13 cellular contexts compared by ENCODE assay signal in genomic region chr2:219912530-219912929, GRCh38.
A peak's percentile ranks its signal among the peaks of the same experiment; 100 is the strongest.
DNase-seq lines count a peak whose midpoint lies in the region; ATAC-seq and TF ChIP-seq lines count a peak whose summit lies in the region.
"Had no signal": no experiment of that assay in that cellular context is flagged by ENCODE, and none has a peak within 500 bp of the region (broad histone marks: within the 10 kb centered on the region; RNA-seq: fewer than 3 reads in every experiment).

No MANE protein-coding gene starts in this region.

- H3K4me1 ChIP-seq in HEK293 (ENCODE audit: control insufficient read depth, insufficient read depth, low read length), result no peaks in the 10 kb centered on the region
- no peaks in the 10 kb centered on the region for H3K4me1 ChIP-seq in mammary epithelial cell (ENCODE audit: insufficient read depth, low read length)
- peaks cover 0 to 3% (median 0%) of the 10 kb centered on the region in 3 donors for H3K4me1 ChIP-seq in skeletal muscle tissue (ENCODE audit: control insufficient read depth in 3 of 3, insufficient read depth in 3 of 3, low read length in 3 of 3)
- H3K4me1 ChIP-seq: SJSA1 had no signal

- ATAC-seq in GM19395 (IDR thresholded peaks at IDR 0.05; ENCODE audit: unreplicated experiment), result no peak
- ATAC-seq in GM21528 (IDR thresholded peaks at IDR 0.05; ENCODE audit: low FRiP score, unreplicated experiment), result no peak
- ATAC-seq in HG03039 (IDR thresholded peaks at IDR 0.05; ENCODE audit: unreplicated experiment), result no peak

- no peaks in the 10 kb centered on the region for H4K20me1 ChIP-seq in mammary epithelial cell (ENCODE audit: insufficient read depth, low read length)

- H2AFZ ChIP-seq in mammary epithelial cell (ENCODE audit: low read depth, low read length), result peak overlapping the region; percentile 37

- no peaks in the 10 kb centered on the region for H3K9me3 ChIP-seq in HEK293 (ENCODE audit: control insufficient read depth, insufficient read depth, low read depth, low read length)
- no peaks in the 10 kb centered on the region for H3K9me3 ChIP-seq in mammary epithelial cell (replicated peaks; ENCODE audit: insufficient read depth, low read length)
- H3K9me3 ChIP-seq in skeletal muscle tissue (ENCODE audit: control insufficient read depth in 3 of 3, low read length in 3 of 3), result no peaks in the 10 kb centered on the region
- H3K9me3 ChIP-seq: SJSA1 had no signal

- no TSS peak for BruUV-seq in mammary epithelial cell (replicated peaks; lab: Mats Ljungman, UMichigan)

- H3K27ac ChIP-seq in HEK293 (ENCODE audit: extremely low read depth, low read depth, low read length), result no peak overlapping the region
- no peak overlapping the region for H3K27ac ChIP-seq in mammary epithelial cell (ENCODE audit: insufficient read depth, low read depth, low read length)
- H3K27ac ChIP-seq in skeletal muscle tissue (ENCODE audit: low read depth, low read length), result no peak overlapping the region
- H3K27ac ChIP-seq: SJSA1 had no signal

- H3K27me3 ChIP-seq in mammary epithelial cell (ENCODE audit: insufficient read depth, low read length) (no peaks in the 10 kb centered on the region), skeletal muscle tissue (ENCODE audit: control insufficient read depth in 3 of 3, insufficient read depth in 3 of 3, low read length in 3 of 3) (no peaks in the 10 kb centered on the region)
- H3K27me3 ChIP-seq: dorsolateral prefrontal cortex, SJSA1 had no signal

- CTCF ChIA-PET in HEK293 (lab: Yijun Ruan, JAX), result interaction anchor here (0.5 to 1.7 kb wide), 3 partner anchors 20 to 1516 kb away, joined by 3 to 4 read pairs (median 3); no protein-coding TSS in a partner anchor
- CTCF ChIA-PET in mammary epithelial cell (lab: Charles Lee; ENCODE audit: low non-redundant PET), result no interaction called here

- intact Hi-C loops in mammary epithelial cell (cut with micrococcal nuclease), result no loop called here

- DNase-seq in mammary epithelial cell (peak; percentile 28), iPS-NIHi11 (ENCODE audit: low spot score) (peak; percentile 30), cerebellar nuclear complex (lab: John Stamatoyannopoulos, UW) (no peak)
- DNase-seq: NCI-H1417 treated with DMSO at 0.1 percent for 48 hours; stimulated activated CD4-positive, alpha-beta T cell treated with anti-CD3 and anti-CD28 coated beads, Interleukin-4, amount 100 ng/mL, for 1 hour had no signal

- POLR2A ChIA-PET in HEK293 (lab: Yijun Ruan, JAX), result interaction anchor here (0.9 kb wide), 1 partner anchor 14 kb away, joined by 3 read pairs; no protein-coding TSS in a partner anchor

- TF ChIP-seq CTCF in HEK293 (tag by site-specific recombination; IDR thresholded peaks at IDR 0.05) (0 out of 2 replicates have a peak, but pooled peaks have one; percentile 45), mammary epithelial cell (conservative IDR thresholded peaks at IDR 0.05 in 1 of 2, IDR thresholded peaks at IDR 0.05 in 1 of 2; ENCODE audit: extremely low read depth in 1 of 2, insufficient read depth in 1 of 2, low read depth in 1 of 2, low read length in 2 of 2) (peak; percentile 5 to 60)

- in situ Hi-C loops in mammary epithelial cell (cut with MboI; ENCODE audit: low sequenced_read_pairs in 2 of 2), result no loop called here

- H3K9ac ChIP-seq in mammary epithelial cell (ENCODE audit: insufficient read depth, low read length) (no peak overlapping the region), skeletal muscle tissue (ENCODE audit: low read depth in 1 of 3, low read length in 3 of 3) (peak overlapping the region in 2 of 3 donors; percentile 14 to 35)

- dilution Hi-C loops in mammary epithelial cell (cut with HindIII; ENCODE audit: low sequenced_read_pairs), result no loop called here

- WGBS in mammary epithelial cell (ENCODE audit: low coverage, missing lambda C conversion rate), result 8% methylated on average over 6 of the region's 6 CpGs

- H3K4me2 ChIP-seq in mammary epithelial cell (ENCODE audit: insufficient read depth, low read depth, low read length), result no peak overlapping the region

- H3K79me2 ChIP-seq in mammary epithelial cell (ENCODE audit: insufficient read depth, low read length), result no peaks in the 10 kb centered on the region

- H3K4me3 ChIP-seq in HEK293 (ENCODE audit: low read depth, low read length), result no peak overlapping the region
- no peak overlapping the region for H3K4me3 ChIP-seq in mammary epithelial cell (replicated peaks in 1 of 3; ENCODE audit: insufficient read depth in 1 of 3, low read depth in 2 of 3, low read length in 3 of 3)
- H3K4me3 ChIP-seq in skeletal muscle tissue (ENCODE audit: low read length in 3 of 3), result no peak overlapping the region
- H3K4me3 ChIP-seq: lung, SJSA1 had no signal

- H3K36me3 ChIP-seq in HEK293 (ENCODE audit: control insufficient read depth in 2 of 2, insufficient read depth in 1 of 2, low read length in 2 of 2), result no peaks in the 10 kb centered on the region
- no peaks in the 10 kb centered on the region for H3K36me3 ChIP-seq in mammary epithelial cell (ENCODE audit: insufficient read depth, low read length)
- H3K36me3 ChIP-seq in skeletal muscle tissue (ENCODE audit: control insufficient read depth in 3 of 3, insufficient read depth in 3 of 3, low read length in 3 of 3), result no peaks in the 10 kb centered on the region
- H3K36me3 ChIP-seq: SJSA1 had no signal

TF ChIP-seq in HEK293, 187 proteins besides CTCF, POLR2A, EP300 and RAD21:
- 0 out of 2 replicates have a peak, but pooled peaks have one; percentile 37 for TF ChIP-seq TRIM28 (IDR thresholded peaks at IDR 0.05; ENCODE audit: borderline replicate concordance, low read length)
- no peak for TF ChIP-seq ZBTB26 (tag by site-specific recombination; optimal IDR thresholded peaks at IDR 0.05)
- no peak for TF ChIP-seq ZSCAN5A (tag by site-specific recombination; IDR thresholded peaks at IDR 0.05)
- no peak for TF ChIP-seq OVOL3 (tag by site-specific recombination; IDR thresholded peaks at IDR 0.05)
- no peak for TF ChIP-seq SCRT2 (tag by site-specific recombination; IDR thresholded peaks at IDR 0.05)

Comparison
In these comparisons a context has a peak if more than half of its experiments do, and no peak if none do; other contexts are left out.
1. DNase-seq: peak in mammary epithelial cell (single experiment) and iPS-NIHi11 (single experiment); none in cerebellar nuclear complex (0 of 2).